In genomic region chr20:36010745-36011326, GRCh38 we compare ENCODE assay signal across 1 cellular context.
TF ChIP-seq lines count a peak whose summit lies in the region.

No MANE protein-coding gene starts in this region.

TF ChIP-seq in GM23338, 12 proteins besides CTCF, POLR2A, EP300 and RAD21 (continued from another document):
- TF ChIP-seq, protein P1, sequence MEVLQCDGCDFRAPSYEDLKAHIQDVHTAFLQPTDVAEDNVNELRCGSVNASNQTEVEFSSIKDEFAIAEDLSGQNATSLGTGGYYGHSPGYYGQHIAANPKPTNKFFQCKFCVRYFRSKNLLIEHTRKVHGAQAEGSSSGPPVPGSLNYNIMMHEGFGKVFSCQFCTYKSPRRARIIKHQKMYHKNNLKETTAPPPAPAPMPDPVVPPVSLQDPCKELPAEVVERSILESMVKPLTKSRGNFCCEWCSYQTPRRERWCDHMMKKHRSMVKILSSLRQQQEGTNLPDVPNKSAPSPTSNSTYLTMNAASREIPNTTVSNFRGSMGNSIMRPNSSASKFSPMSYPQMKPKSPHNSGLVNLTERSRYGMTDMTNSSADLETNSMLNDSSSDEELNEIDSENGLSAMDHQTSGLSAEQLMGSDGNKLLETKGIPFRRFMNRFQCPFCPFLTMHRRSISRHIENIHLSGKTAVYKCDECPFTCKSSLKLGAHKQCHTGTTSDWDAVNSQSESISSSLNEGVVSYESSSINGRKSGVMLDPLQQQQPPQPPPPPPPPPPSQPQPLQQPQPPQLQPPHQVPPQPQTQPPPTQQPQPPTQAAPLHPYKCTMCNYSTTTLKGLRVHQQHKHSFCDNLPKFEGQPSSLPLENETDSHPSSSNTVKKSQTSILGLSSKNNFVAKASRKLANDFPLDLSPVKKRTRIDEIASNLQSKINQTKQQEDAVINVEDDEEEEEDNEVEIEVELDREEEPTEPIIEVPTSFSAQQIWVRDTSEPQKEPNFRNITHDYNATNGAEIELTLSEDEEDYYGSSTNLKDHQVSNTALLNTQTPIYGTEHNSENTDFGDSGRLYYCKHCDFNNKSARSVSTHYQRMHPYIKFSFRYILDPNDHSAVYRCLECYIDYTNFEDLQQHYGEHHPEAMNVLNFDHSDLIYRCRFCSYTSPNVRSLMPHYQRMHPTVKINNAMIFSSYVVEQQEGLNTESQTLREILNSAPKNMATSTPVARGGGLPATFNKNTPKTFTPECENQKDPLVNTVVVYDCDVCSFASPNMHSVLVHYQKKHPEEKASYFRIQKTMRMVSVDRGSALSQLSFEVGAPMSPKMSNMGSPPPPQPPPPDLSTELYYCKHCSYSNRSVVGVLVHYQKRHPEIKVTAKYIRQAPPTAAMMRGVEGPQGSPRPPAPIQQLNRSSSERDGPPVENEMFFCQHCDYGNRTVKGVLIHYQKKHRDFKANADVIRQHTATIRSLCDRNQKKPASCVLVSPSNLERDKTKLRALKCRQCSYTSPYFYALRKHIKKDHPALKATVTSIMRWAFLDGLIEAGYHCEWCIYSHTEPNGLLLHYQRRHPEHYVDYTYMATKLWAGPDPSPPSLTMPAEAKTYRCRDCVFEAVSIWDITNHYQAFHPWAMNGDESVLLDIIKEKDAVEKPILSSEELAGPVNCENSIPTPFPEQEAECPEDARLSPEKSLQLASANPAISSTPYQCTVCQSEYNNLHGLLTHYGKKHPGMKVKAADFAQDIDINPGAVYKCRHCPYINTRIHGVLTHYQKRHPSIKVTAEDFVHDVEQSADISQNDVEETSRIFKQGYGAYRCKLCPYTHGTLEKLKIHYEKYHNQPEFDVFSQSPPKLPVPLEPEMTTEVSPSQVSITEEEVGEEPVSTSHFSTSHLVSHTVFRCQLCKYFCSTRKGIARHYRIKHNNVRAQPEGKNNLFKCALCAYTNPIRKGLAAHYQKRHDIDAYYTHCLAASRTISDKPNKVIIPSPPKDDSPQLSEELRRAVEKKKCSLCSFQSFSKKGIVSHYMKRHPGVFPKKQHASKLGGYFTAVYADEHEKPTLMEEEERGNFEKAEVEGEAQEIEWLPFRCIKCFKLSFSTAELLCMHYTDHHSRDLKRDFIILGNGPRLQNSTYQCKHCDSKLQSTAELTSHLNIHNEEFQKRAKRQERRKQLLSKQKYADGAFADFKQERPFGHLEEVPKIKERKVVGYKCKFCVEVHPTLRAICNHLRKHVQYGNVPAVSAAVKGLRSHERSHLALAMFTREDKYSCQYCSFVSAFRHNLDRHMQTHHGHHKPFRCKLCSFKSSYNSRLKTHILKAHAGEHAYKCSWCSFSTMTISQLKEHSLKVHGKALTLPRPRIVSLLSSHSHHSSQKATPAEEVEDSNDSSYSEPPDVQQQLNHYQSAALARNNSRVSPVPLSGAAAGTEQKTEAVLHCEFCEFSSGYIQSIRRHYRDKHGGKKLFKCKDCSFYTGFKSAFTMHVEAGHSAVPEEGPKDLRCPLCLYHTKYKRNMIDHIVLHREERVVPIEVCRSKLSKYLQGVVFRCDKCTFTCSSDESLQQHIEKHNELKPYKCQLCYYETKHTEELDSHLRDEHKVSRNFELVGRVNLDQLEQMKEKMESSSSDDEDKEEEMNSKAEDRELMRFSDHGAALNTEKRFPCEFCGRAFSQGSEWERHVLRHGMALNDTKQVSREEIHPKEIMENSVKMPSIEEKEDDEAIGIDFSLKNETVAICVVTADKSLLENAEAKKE (CRISPR knock-in tag; IDR thresholded peaks at IDR 0.05): no peak
- no peak for TF ChIP-seq ETS1 (IDR thresholded peaks at IDR 0.05)
- no peak for TF ChIP-seq NANOG (IDR thresholded peaks at IDR 0.05; ENCODE audit: borderline replicate concordance)
